Comparison of ENCODE assay signal across 17 cellular contexts in the genomic region with DNA sequence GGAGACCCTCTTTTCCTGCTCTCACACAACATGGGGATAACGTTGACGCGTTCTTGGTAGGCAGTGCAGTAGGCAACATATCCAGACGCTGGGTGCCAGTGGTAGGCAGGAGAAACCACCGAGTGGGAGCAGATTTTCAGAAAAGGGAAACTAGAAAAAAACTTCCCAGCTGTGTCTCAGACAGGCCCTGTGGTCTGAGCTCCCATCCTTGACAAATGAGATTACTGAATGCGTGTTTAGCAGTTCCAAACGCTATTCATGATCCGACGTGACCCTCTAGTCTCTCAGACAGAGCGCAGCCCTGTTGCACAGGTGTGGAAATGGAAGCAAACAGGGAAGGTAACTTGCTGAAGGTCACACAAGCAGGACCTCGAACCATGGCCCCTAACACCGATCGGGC.
DNase-seq lines count a peak whose midpoint lies in the region; ATAC-seq and TF ChIP-seq lines count a peak whose summit lies in the region.
"Had no signal": no experiment of that assay in that cellular context is flagged by ENCODE, and none has a peak within 500 bp of the region (broad histone marks: within the 10 kb centered on the region; RNA-seq: fewer than 3 reads in every experiment).

No MANE protein-coding gene starts in this region.

- H3K4me1 ChIP-seq in GM23338 (ENCODE audit: insufficient read depth): no peaks in the 10 kb centered on the region
- H3K4me1 ChIP-seq: Peyer's patch had no signal

- peak overlapping the region; percentile 91 for H3K27ac Mint-ChIP-seq in activated CD8-positive, alpha-beta memory T cell treated with anti-CD3 and anti-CD28 coated beads, Interleukin-2, amount 10 ng/mL, durations not matched to agents 7 days and 5 days
- H3K27ac Mint-ChIP-seq in GM23338: no peak overlapping the region
- no peak overlapping the region for H3K27ac Mint-ChIP-seq in activated B cell treated with CpG ODN at 0.5 μM for 24 hours
- peak overlapping the region; percentile 70 for H3K27ac Mint-ChIP-seq in stimulated activated memory B cell treated with anti-CD40 and anti-IgM and Interleukin-4, amounts not matched to agents 10 μg/mL and 1 μg/mL and 100 μg/mL, for 72 hours
- no peak overlapping the region for H3K27ac Mint-ChIP-seq in nephron progenitor cell
- H3K27ac Mint-ChIP-seq: CD8-positive, alpha-beta T cell had no signal

- no peaks in the 10 kb centered on the region for H3K36me3 ChIP-seq in GM23338 (ENCODE audit: insufficient read depth)
- H3K36me3 ChIP-seq: Peyer's patch had no signal

- ATAC-seq in activated CD8-positive, alpha-beta memory T cell treated with anti-CD3 and anti-CD28 coated beads, Interleukin-2, amount 10 ng/mL, durations not matched to agents 7 days and 5 days: no peak
- ATAC-seq in GM23338 (no peak), activated B cell treated with CpG ODN at 0.5 μM for 24 hours (ENCODE audit: low read depth) (peak; percentile 33), GM19463 (IDR thresholded peaks at IDR 0.05; ENCODE audit: unreplicated experiment) (no peak)
- ATAC-seq in stimulated activated memory B cell treated with anti-CD40 and anti-IgM and Interleukin-4, amounts not matched to agents 10 μg/mL and 1 μg/mL and 100 μg/mL, for 72 hours: no peak
- ATAC-seq: CD8-positive, alpha-beta T cell had no signal

- no peaks in the 10 kb centered on the region for H3K79me2 ChIP-seq in GM23338 (replicated peaks; ENCODE audit: insufficient read depth)

- no peak overlapping the region for H3K4me3 ChIP-seq in GM23338

- H3F3A ChIP-seq in GM23338 (replicated peaks; ENCODE audit: low read depth): no peaks in the 10 kb centered on the region

- POLR2A ChIA-PET in activated B cell treated with CpG ODN at 0.5 μM for 24 hours (lab: Charles Lee): interaction anchor here (2.0 kb wide), 1 partner anchor 10 kb away, joined by 8 read pairs; no protein-coding TSS in a partner anchor

- H3K36me3 Mint-ChIP-seq in activated CD8-positive, alpha-beta memory T cell treated with anti-CD3 and anti-CD28 coated beads, Interleukin-2, amount 10 ng/mL, durations not matched to agents 7 days and 5 days: peaks cover 14% of the 10 kb centered on the region
- H3K36me3 Mint-ChIP-seq in GM23338 (ENCODE audit: low read depth) (peaks cover 7% of the 10 kb centered on the region), activated B cell treated with CpG ODN at 0.5 μM for 24 hours (ENCODE audit: low read depth) (no peaks in the 10 kb centered on the region), nephron progenitor cell (ENCODE audit: low read depth) (no peaks in the 10 kb centered on the region)
- no peaks in the 10 kb centered on the region for H3K36me3 Mint-ChIP-seq in stimulated activated memory B cell treated with anti-CD40 and anti-IgM and Interleukin-4, amounts not matched to agents 10 μg/mL and 1 μg/mL and 100 μg/mL, for 72 hours

- H3K9me3 Mint-ChIP-seq in activated CD8-positive, alpha-beta memory T cell treated with anti-CD3 and anti-CD28 coated beads, Interleukin-2, amount 10 ng/mL, durations not matched to agents 7 days and 5 days (ENCODE audit: low read depth): peaks cover 3% of the 10 kb centered on the region
- H3K9me3 Mint-ChIP-seq in GM23338 (peaks cover 11% of the 10 kb centered on the region), activated B cell treated with CpG ODN at 0.5 μM for 24 hours (no peaks in the 10 kb centered on the region), nephron progenitor cell (peaks cover 9% of the 10 kb centered on the region)
- no peaks in the 10 kb centered on the region for H3K9me3 Mint-ChIP-seq in stimulated activated memory B cell treated with anti-CD40 and anti-IgM and Interleukin-4, amounts not matched to agents 10 μg/mL and 1 μg/mL and 100 μg/mL, for 72 hours
- H3K9me3 Mint-ChIP-seq: CD8-positive, alpha-beta T cell had no signal

- H3K27me3 Mint-ChIP-seq in activated CD8-positive, alpha-beta memory T cell treated with anti-CD3 and anti-CD28 coated beads, Interleukin-2, amount 10 ng/mL, durations not matched to agents 7 days and 5 days: peaks cover 15% of the 10 kb centered on the region
- H3K27me3 Mint-ChIP-seq in GM23338 (ENCODE audit: insufficient read depth, low read depth, poor library complexity): peaks cover 11% of the 10 kb centered on the region
- H3K27me3 Mint-ChIP-seq in activated B cell treated with CpG ODN at 0.5 μM for 24 hours: no peaks in the 10 kb centered on the region
- peaks cover 8% of the 10 kb centered on the region for H3K27me3 Mint-ChIP-seq in stimulated activated memory B cell treated with anti-CD40 and anti-IgM and Interleukin-4, amounts not matched to agents 10 μg/mL and 1 μg/mL and 100 μg/mL, for 72 hours
- H3K27me3 Mint-ChIP-seq in nephron progenitor cell (ENCODE audit: low read depth, poor library complexity): peaks cover 40% of the 10 kb centered on the region

- peak overlapping the region; percentile 80; the same call in 1 of the 2 replicates for H2AFZ ChIP-seq in GM23338

- CTCF ChIA-PET in activated CD8-positive, alpha-beta memory T cell treated with anti-CD3 and anti-CD28 coated beads, Interleukin-2, amount 10 ng/mL, durations not matched to agents 7 days and 5 days (lab: Charles Lee): interaction anchor here (1.7 kb wide), 1 partner anchor 10 kb away, joined by 5 read pairs; no protein-coding TSS in a partner anchor
- CTCF ChIA-PET in activated B cell treated with CpG ODN at 0.5 μM for 24 hours (lab: Charles Lee): interaction anchor here (1.0 kb wide), 1 partner anchor 8 kb away, joined by 4 read pairs; no protein-coding TSS in a partner anchor

- H3K27ac ChIP-seq in GM23338 (ENCODE audit: low read depth): no peak overlapping the region
- H3K27ac ChIP-seq: Peyer's patch had no signal

- TF ChIP-seq CTCF in GM23338 (conservative IDR thresholded peaks at IDR 0.05; ENCODE audit: low read depth in 2 of 2): no peak
- no peak for TF ChIP-seq CTCF in activated B cell treated with CpG ODN at 0.5 μM for 24 hours (IDR thresholded peaks at IDR 0.05)
- no peak for TF ChIP-seq CTCF in nephron progenitor cell (IDR thresholded peaks at IDR 0.05)

- H3K27me3 ChIP-seq in GM23338 (ENCODE audit: insufficient read depth): no peaks in the 10 kb centered on the region
- H3K27me3 ChIP-seq: Peyer's patch had no signal

- H3K9me2 ChIP-seq in GM23338 (ENCODE audit: insufficient read depth): no peaks in the 10 kb centered on the region; the same call in 1 of the 2 replicates

- no peak overlapping the region for H3K4me3 Mint-ChIP-seq in activated CD8-positive, alpha-beta memory T cell treated with anti-CD3 and anti-CD28 coated beads, Interleukin-2, amount 10 ng/mL, durations not matched to agents 7 days and 5 days
- no peak overlapping the region for H3K4me3 Mint-ChIP-seq in GM23338
- H3K4me3 Mint-ChIP-seq in activated B cell treated with CpG ODN at 0.5 μM for 24 hours: no peak overlapping the region
- H3K4me3 Mint-ChIP-seq in stimulated activated memory B cell treated with anti-CD40 and anti-IgM and Interleukin-4, amounts not matched to agents 10 μg/mL and 1 μg/mL and 100 μg/mL, for 72 hours: peak overlapping the region; percentile 86
- H3K4me3 Mint-ChIP-seq in nephron progenitor cell: no peak overlapping the region

- intact Hi-C loops in activated B cell treated with CpG ODN at 0.5 μM for 24 hours (cut with micrococcal nuclease): no loop called here

- no peak overlapping the region for H3K4me2 ChIP-seq in GM23338

- H3K4me1 Mint-ChIP-seq in activated CD8-positive, alpha-beta memory T cell treated with anti-CD3 and anti-CD28 coated beads, Interleukin-2, amount 10 ng/mL, durations not matched to agents 7 days and 5 days: peaks cover 38% of the 10 kb centered on the region
- peaks cover 12% of the 10 kb centered on the region; the same call in 2 of the 3 replicates for H3K4me1 Mint-ChIP-seq in GM23338
- peaks cover 29% of the 10 kb centered on the region for H3K4me1 Mint-ChIP-seq in activated B cell treated with CpG ODN at 0.5 μM for 24 hours
- H3K4me1 Mint-ChIP-seq in stimulated activated memory B cell treated with anti-CD40 and anti-IgM and Interleukin-4, amounts not matched to agents 10 μg/mL and 1 μg/mL and 100 μg/mL, for 72 hours: peaks cover 51% of the 10 kb centered on the region
- peaks cover 44% of the 10 kb centered on the region for H3K4me1 Mint-ChIP-seq in nephron progenitor cell

- no peaks in the 10 kb centered on the region for H4K20me1 ChIP-seq in GM23338 (replicated peaks; ENCODE audit: insufficient read depth)

- DNase-seq in activated CD8-positive, alpha-beta memory T cell treated with anti-CD3 and anti-CD28 coated beads, Interleukin-2, amount 10 ng/mL, durations not matched to agents 7 days and 5 days: no peak
- DNase-seq in activated CD8-positive, alpha-beta memory T cell treated with anti-CD3 and anti-CD28 coated beads, Interleukin-2, amount 50 U/mL, for 48 hours: no peak
- no peak for DNase-seq in GM23338 (ENCODE audit: low spot score)
- DNase-seq in activated B cell treated with CpG ODN at 0.5 μM for 24 hours: no peak
- no peak for DNase-seq in germinal center (ENCODE audit: low spot score)
- DNase-seq in nephron progenitor cell: no peak
- DNase-seq: CD8-positive, alpha-beta T cell; DMS 273 treated with DMSO at 0.1 percent for 48 hours; HCEC 1CT; IMR-90; NCI-H1092; NCI-H1694 treated with DMSO at 0.1 percent for 48 hours; NCI-H69; Peyer's patch; Right ventricle myocardium superior had no signal

TF ChIP-seq in GM23338, 12 proteins besides CTCF, POLR2A, EP300 and RAD21 (continues in another document):
- no peak for TF ChIP-seq STAT1 (IDR thresholded peaks at IDR 0.05; ENCODE audit: unreplicated experiment)
- TF ChIP-seq, protein P1, sequence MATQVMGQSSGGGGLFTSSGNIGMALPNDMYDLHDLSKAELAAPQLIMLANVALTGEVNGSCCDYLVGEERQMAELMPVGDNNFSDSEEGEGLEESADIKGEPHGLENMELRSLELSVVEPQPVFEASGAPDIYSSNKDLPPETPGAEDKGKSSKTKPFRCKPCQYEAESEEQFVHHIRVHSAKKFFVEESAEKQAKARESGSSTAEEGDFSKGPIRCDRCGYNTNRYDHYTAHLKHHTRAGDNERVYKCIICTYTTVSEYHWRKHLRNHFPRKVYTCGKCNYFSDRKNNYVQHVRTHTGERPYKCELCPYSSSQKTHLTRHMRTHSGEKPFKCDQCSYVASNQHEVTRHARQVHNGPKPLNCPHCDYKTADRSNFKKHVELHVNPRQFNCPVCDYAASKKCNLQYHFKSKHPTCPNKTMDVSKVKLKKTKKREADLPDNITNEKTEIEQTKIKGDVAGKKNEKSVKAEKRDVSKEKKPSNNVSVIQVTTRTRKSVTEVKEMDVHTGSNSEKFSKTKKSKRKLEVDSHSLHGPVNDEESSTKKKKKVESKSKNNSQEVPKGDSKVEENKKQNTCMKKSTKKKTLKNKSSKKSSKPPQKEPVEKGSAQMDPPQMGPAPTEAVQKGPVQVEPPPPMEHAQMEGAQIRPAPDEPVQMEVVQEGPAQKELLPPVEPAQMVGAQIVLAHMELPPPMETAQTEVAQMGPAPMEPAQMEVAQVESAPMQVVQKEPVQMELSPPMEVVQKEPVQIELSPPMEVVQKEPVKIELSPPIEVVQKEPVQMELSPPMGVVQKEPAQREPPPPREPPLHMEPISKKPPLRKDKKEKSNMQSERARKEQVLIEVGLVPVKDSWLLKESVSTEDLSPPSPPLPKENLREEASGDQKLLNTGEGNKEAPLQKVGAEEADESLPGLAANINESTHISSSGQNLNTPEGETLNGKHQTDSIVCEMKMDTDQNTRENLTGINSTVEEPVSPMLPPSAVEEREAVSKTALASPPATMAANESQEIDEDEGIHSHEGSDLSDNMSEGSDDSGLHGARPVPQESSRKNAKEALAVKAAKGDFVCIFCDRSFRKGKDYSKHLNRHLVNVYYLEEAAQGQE (IDR thresholded peaks at IDR 0.05; ENCODE audit: unreplicated experiment): no peak

Comparison
In these comparisons a context has a peak if more than half of its experiments do, and no peak if none do; other contexts are left out.
1. H3K27ac Mint-ChIP-seq: peak in activated CD8-positive, alpha-beta memory T cell treated with anti-CD3 and anti-CD28 coated beads, Interleukin-2, amount 10 ng/mL, durations not matched to agents 7 days and 5 days (single experiment) and stimulated activated memory B cell treated with anti-CD40 and anti-IgM and Interleukin-4, amounts not matched to agents 10 μg/mL and 1 μg/mL and 100 μg/mL, for 72 hours (single experiment); none in GM23338 (single experiment), activated B cell treated with CpG ODN at 0.5 μM for 24 hours (single experiment) and nephron progenitor cell (single experiment).